In the genomic region with DNA sequence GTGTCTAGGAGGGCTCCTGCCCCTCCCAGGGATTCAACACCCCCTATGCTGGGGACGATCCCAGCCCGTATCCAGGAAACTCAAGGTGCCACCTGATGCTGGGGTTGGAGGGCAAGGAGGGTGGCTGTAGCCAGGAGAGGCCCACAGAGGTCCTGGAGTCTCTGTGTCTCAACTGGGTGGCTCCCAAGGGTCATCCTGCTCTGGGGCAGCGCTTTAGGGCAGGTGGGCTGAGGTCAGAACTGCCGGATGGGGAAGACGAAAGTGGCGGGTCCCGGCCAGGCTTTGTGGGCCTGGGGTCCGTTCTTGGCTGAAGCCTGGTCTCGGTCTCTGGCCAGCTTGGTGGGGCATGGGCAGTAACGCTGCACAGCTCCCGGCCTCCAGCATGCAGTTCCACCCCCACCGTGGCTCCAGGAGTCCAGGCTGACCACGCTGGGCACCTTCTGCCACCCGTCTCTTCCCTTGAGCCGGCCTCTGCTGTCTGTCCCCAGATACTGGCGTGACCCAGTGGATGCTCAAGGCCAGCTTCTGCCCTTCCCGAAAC, we compare ENCODE assay signal across 21 cellular contexts. TPM values are rescaled to one million over a fixed set of nuclear protein-coding genes. Genes with fewer than 3 reads are reported as not detected.
"Had no signal": no experiment of that assay in that cellular context is flagged by ENCODE, and none has a peak within 500 bp of the region (broad histone marks: within the 10 kb centered on the region; RNA-seq: fewer than 3 reads in every experiment).

No MANE protein-coding gene starts in this region.

- H3K27ac Mint-ChIP-seq: activated CD4-positive, alpha-beta memory T cell treated with anti-CD3 and anti-CD28 coated beads for 36 hours; activated CD8-positive, alpha-beta memory T cell treated with anti-CD3 and anti-CD28 coated beads, Interleukin-2, amount 10 ng/mL, durations not matched to agents 7 days and 5 days; natural killer cell treated with Interleukin-12 subunit alpha and Interleukin-12 subunit beta and Interleukin-15 and Interleukin-18, amount 100 ng/mL, for 72 hours had no signal

- ATAC-seq: activated CD8-positive, alpha-beta memory T cell treated with anti-CD3 and anti-CD28 coated beads, Interleukin-2, amount 10 ng/mL, durations not matched to agents 7 days and 5 days had no signal

- H3K4me3 ChIP-seq: dorsolateral prefrontal cortex, sigmoid colon, spleen, stomach, thoracic aorta, upper lobe of right lung had no signal

- H3K4me3 Mint-ChIP-seq: activated CD4-positive, alpha-beta memory T cell treated with anti-CD3 and anti-CD28 coated beads for 36 hours; activated CD8-positive, alpha-beta memory T cell treated with anti-CD3 and anti-CD28 coated beads, Interleukin-2, amount 10 ng/mL, durations not matched to agents 7 days and 5 days; natural killer cell treated with Interleukin-12 subunit alpha and Interleukin-12 subunit beta and Interleukin-15 and Interleukin-18, amount 100 ng/mL, for 72 hours had no signal

- H3K4me1 Mint-ChIP-seq: activated CD8-positive, alpha-beta memory T cell treated with anti-CD3 and anti-CD28 coated beads, Interleukin-2, amount 10 ng/mL, durations not matched to agents 7 days and 5 days had no signal

- DNase-seq: activated CD4-positive, alpha-beta memory T cell treated with anti-CD3 and anti-CD28 coated beads for 36 hours; activated CD8-positive, alpha-beta memory T cell treated with anti-CD3 and anti-CD28 coated beads, Interleukin-2, amount 10 ng/mL, durations not matched to agents 7 days and 5 days; activated naive CD4-positive, alpha-beta T cell treated with anti-CD3 and anti-CD28 coated beads, Interleukin-2, amount 50 U/mL, for 16 hours; activated T-cell treated with anti-CD3 and anti-CD28 coated beads, Interleukin-2, amount 50 U/mL, for 1 hour; dorsolateral prefrontal cortex; glutamatergic neuron; hypothalamus; mesenchymal stem cell; sigmoid colon; spleen; stimulated activated CD4-positive, alpha-beta T cell treated with anti-CD3 and anti-CD28 coated beads, Interleukin-1b, Interleukin-23, amount 100 ng/mL, for 48 hours; stomach; upper lobe of right lung had no signal

- H3K9me3 ChIP-seq: sigmoid colon, spleen, stomach, thoracic aorta, upper lobe of right lung had no signal

- H3K36me3 Mint-ChIP-seq: activated CD8-positive, alpha-beta memory T cell treated with anti-CD3 and anti-CD28 coated beads, Interleukin-2, amount 10 ng/mL, durations not matched to agents 7 days and 5 days; natural killer cell treated with Interleukin-12 subunit alpha and Interleukin-12 subunit beta and Interleukin-15 and Interleukin-18, amount 100 ng/mL, for 72 hours had no signal

- H3K27ac ChIP-seq: dorsolateral prefrontal cortex, sigmoid colon, spleen, stomach, thoracic aorta, upper lobe of right lung, VCaP had no signal

- H3K4me1 ChIP-seq: upper lobe of right lung had no signal

- H3K9me3 Mint-ChIP-seq: activated CD4-positive, alpha-beta memory T cell treated with anti-CD3 and anti-CD28 coated beads for 36 hours; natural killer cell treated with Interleukin-12 subunit alpha and Interleukin-12 subunit beta and Interleukin-15 and Interleukin-18, amount 100 ng/mL, for 72 hours had no signal

RNA-seq across cellular contexts. Expression of gene COL20A1, which starts 2.8 kb away (rescaled TPM):
- total RNA-seq: activated CD4-positive, alpha-beta memory T cell treated with anti-CD3 and anti-CD28 coated beads for 36 hours; activated CD8-positive, alpha-beta memory T cell treated with anti-CD3 and anti-CD28 coated beads, Interleukin-2, amount 10 ng/mL, durations not matched to agents 7 days and 5 days; esophagus mucosa; kidney; liver; natural killer cell treated with Interleukin-12 subunit alpha and Interleukin-12 subunit beta and Interleukin-15 and Interleukin-18, amount 100 ng/mL, for 72 hours; omental fat pad; sigmoid colon; thoracic aorta; upper lobe of right lung had no signal
- polyA plus RNA-seq: adipose tissue, liver had no signal

RNA-seq across cellular contexts. Expression of gene NKAIN4, which starts 35.9 kb away (rescaled TPM):
- total RNA-seq: activated CD4-positive, alpha-beta memory T cell treated with anti-CD3 and anti-CD28 coated beads for 36 hours; activated CD8-positive, alpha-beta memory T cell treated with anti-CD3 and anti-CD28 coated beads, Interleukin-2, amount 10 ng/mL, durations not matched to agents 7 days and 5 days; esophagus mucosa; natural killer cell treated with Interleukin-12 subunit alpha and Interleukin-12 subunit beta and Interleukin-15 and Interleukin-18, amount 100 ng/mL, for 72 hours; omental fat pad; spleen; thoracic aorta; upper lobe of right lung had no signal
- polyA plus RNA-seq: liver had no signal

RNA-seq across cellular contexts. Expression of gene BIRC7, which starts 54.5 kb away (rescaled TPM):
- total RNA-seq: activated CD4-positive, alpha-beta memory T cell treated with anti-CD3 and anti-CD28 coated beads for 36 hours; activated CD8-positive, alpha-beta memory T cell treated with anti-CD3 and anti-CD28 coated beads, Interleukin-2, amount 10 ng/mL, durations not matched to agents 7 days and 5 days; esophagus mucosa; natural killer cell treated with Interleukin-12 subunit alpha and Interleukin-12 subunit beta and Interleukin-15 and Interleukin-18, amount 100 ng/mL, for 72 hours; stomach; thoracic aorta had no signal
- polyA plus RNA-seq: adipose tissue, liver, stomach had no signal
